14 cellular contexts compared by ENCODE assay signal in genomic region chr20:44785768-44786167, GRCh38. TPM values are rescaled to one million over a fixed set of nuclear protein-coding genes. Genes with fewer than 3 reads are reported as not detected.
DNase-seq lines count a peak whose midpoint lies in the region; ATAC-seq and TF ChIP-seq lines count a peak whose summit lies in the region.
"Had no signal": no experiment of that assay in that cellular context is flagged by ENCODE, and none has a peak within 500 bp of the region (broad histone marks: within the 10 kb centered on the region; RNA-seq: fewer than 3 reads in every experiment).

No MANE protein-coding gene starts in this region.

- peaks cover 36% of the 10 kb centered on the region for H3K27me3 Mint-ChIP-seq in CD4-positive, alpha-beta T cell

- no peak overlapping the region for H3K4me2 ChIP-seq in HCT116 (ENCODE audit: low read length)
- H3K4me2 ChIP-seq in SK-N-SH: no peak overlapping the region

- H3K4me3 ChIP-seq in HCT116 (replicated peaks in 1 of 2; ENCODE audit: low read depth in 1 of 2, low read length in 2 of 2) (no peak overlapping the region), SK-N-SH (ENCODE audit: low read depth in 2 of 2, low read length in 1 of 2) (no peak overlapping the region)

- DNase-seq in AG20443 (ENCODE audit: low spot score) (peak; percentile 27), HCT116 (ENCODE audit: low read depth, low spot score) (no peak), SK-N-SH (peak; percentile 84), iPS-NIHi11 (ENCODE audit: low spot score) (peak; percentile 85), NCI-H146 treated with DMSO at 0.1 percent for 48 hours (lab: John Stamatoyannopoulos, UW; ENCODE audit: unreplicated experiment) (no peak), SW480 (ENCODE audit: low spot score) (no peak)
- no peak for DNase-seq in CD4-positive, alpha-beta T cell
- DNase-seq: activated B cell treated with CpG ODN at 0.5 μM for 24 hours; CD8-positive, alpha-beta T cell; NCI-H146; stimulated activated CD4-positive, alpha-beta T cell treated with anti-CD3 and anti-CD28 coated beads, Interleukin-4, amount 100 ng/mL, for 24 hours had no signal

- RAD21 ChIA-PET in HCT116 (lab: Charles Lee; ENCODE audit: low non-redundant PET in 1 of 2, low total read pairs in 2 of 2, uncharacterized antibody in 2 of 2, unreplicated experiment in 2 of 2): interaction anchor here in 1 of 2 experiments (0.6 kb wide), 1 partner anchor 77 kb away, joined by 5 read pairs; no protein-coding TSS in a partner anchor

- no peak overlapping the region for H3K4me3 Mint-ChIP-seq in CD4-positive, alpha-beta T cell
- H3K4me3 Mint-ChIP-seq: activated B cell treated with CpG ODN at 0.5 μM for 24 hours; CD8-positive, alpha-beta T cell had no signal

- no peaks in the 10 kb centered on the region for H3K4me1 Mint-ChIP-seq in CD4-positive, alpha-beta T cell (ENCODE audit: low read depth)
- H3K4me1 Mint-ChIP-seq: activated B cell treated with CpG ODN at 0.5 μM for 24 hours had no signal

- no peaks in the 10 kb centered on the region for H3K36me3 Mint-ChIP-seq in CD4-positive, alpha-beta T cell (ENCODE audit: low read depth)
- H3K36me3 Mint-ChIP-seq: CD8-positive, alpha-beta T cell had no signal

- H3K27ac ChIP-seq in HCT116 (ENCODE audit: low read depth, low read length): no peak overlapping the region
- H3K27ac ChIP-seq in SK-N-SH (ENCODE audit: low read depth in 2 of 2, low read length in 1 of 2): peak overlapping the region in 1 of 2 experiments; percentile 47; a peak in 2 of 4 replicates
- H3K27ac ChIP-seq in CD4-positive, alpha-beta T cell (ENCODE audit: low read depth, low read length): no peak overlapping the region

- no CpG with 5 or more reads among the region's 1 CpG for WGBS in SK-N-SH (ENCODE audit: low lambda C conversion rate)

- H3K27me3 ChIP-seq in HCT116 (ENCODE audit: insufficient read depth, low read length) (peaks cover 51% of the 10 kb centered on the region), SK-N-SH (ENCODE audit: insufficient read depth) (no peaks in the 10 kb centered on the region)
- H3K27me3 ChIP-seq in CD4-positive, alpha-beta T cell (ENCODE audit: control insufficient read depth, insufficient read depth, low read length): peaks cover 3% of the 10 kb centered on the region

- no peaks in the 10 kb centered on the region for H3K9me2 ChIP-seq in HCT116 (ENCODE audit: insufficient read depth)
- H3K9me2 ChIP-seq in SK-N-SH: no peaks in the 10 kb centered on the region

- H3K9me3 ChIP-seq in HCT116 (ENCODE audit: control insufficient read depth in 1 of 2, insufficient read depth in 1 of 2, low read depth in 1 of 2, low read length in 2 of 2) (no peaks in the 10 kb centered on the region), SK-N-SH (no peaks in the 10 kb centered on the region)
- no peaks in the 10 kb centered on the region for H3K9me3 ChIP-seq in CD4-positive, alpha-beta T cell (ENCODE audit: control insufficient read depth, low read length)

- H3K36me3 ChIP-seq in HCT116 (ENCODE audit: control insufficient read depth in 1 of 2, insufficient read depth in 2 of 2, low read length in 2 of 2) (no peaks in the 10 kb centered on the region), SK-N-SH (replicated peaks in 1 of 2; ENCODE audit: control insufficient read depth in 1 of 2, insufficient read depth in 2 of 2, low read length in 1 of 2) (no peaks in the 10 kb centered on the region)

- peak in 1 of 2 experiments; percentile 68; a peak in 1 of 4 replicates for TF ChIP-seq EP300 in SK-N-SH (IDR thresholded peaks at IDR 0.05; ENCODE audit: borderline replicate concordance in 1 of 2, low read depth in 1 of 2, low read length in 1 of 2)

- intact Hi-C loops in HCT116 (cut with micrococcal nuclease): no loop called here
- intact Hi-C loops in CD4-positive, alpha-beta T cell (cut with DNase I, micrococcal nuclease): no loop called here

- BruUV-seq in HCT116 (replicated peaks; lab: Mats Ljungman, UMichigan): no TSS peak

- H3K4me1 ChIP-seq in HCT116 (ENCODE audit: control insufficient read depth in 1 of 2, insufficient read depth in 2 of 2, low read length in 2 of 2): no peaks in the 10 kb centered on the region
- H3K4me1 ChIP-seq in SK-N-SH (ENCODE audit: control insufficient read depth in 1 of 2, insufficient read depth in 2 of 2, low read depth in 1 of 2, low read length in 1 of 2): peaks cover 0 to 12% of the 10 kb centered on the region in 2 experiments; a peak in 1 of 4 replicates

- CTCF ChIA-PET in HCT116 (lab: Charles Lee): interaction anchor here (0.6 to 1.8 kb wide), 11 partner anchors 15 to 1901 kb away, joined by 3 to 10 read pairs (median 3); partner anchors contain the start of gene PABPC1L
- CTCF ChIA-PET in SK-N-SH (lab: Yijun Ruan, JAX): interaction anchor here (0.7 to 7.6 kb wide), 43 partner anchors 9 to 310 kb away, joined by 3 to 64 read pairs (median 5); partner anchors contain the start of genes KCNK15, RIMS4 and YWHAB
- CTCF ChIA-PET in CD4-positive, alpha-beta T cell (lab: Charles Lee): no interaction called here

- no peaks in the 10 kb centered on the region for H4K20me1 ChIP-seq in HCT116 (ENCODE audit: insufficient read depth)
- H4K20me1 ChIP-seq in SK-N-SH (ENCODE audit: insufficient read depth): no peaks in the 10 kb centered on the region

- H3K79me2 ChIP-seq in HCT116 (ENCODE audit: insufficient read depth, low read length): no peaks in the 10 kb centered on the region
- no peaks in the 10 kb centered on the region for H3K79me2 ChIP-seq in SK-N-SH (ENCODE audit: insufficient read depth)

- H3K27ac Mint-ChIP-seq in CD4-positive, alpha-beta T cell: no peak overlapping the region
- H3K27ac Mint-ChIP-seq: activated B cell treated with CpG ODN at 0.5 μM for 24 hours; CD8-positive, alpha-beta T cell had no signal

- H2AFZ ChIP-seq in HCT116 (ENCODE audit: low read depth, low read length, poor library complexity, severe bottlenecking): no peak overlapping the region
- H2AFZ ChIP-seq in SK-N-SH (ENCODE audit: low read depth): no peak overlapping the region

- no peaks in the 10 kb centered on the region for H3F3A ChIP-seq in SK-N-SH (replicated peaks; ENCODE audit: insufficient read depth)

- POLR2A ChIA-PET in HCT116 (lab: Charles Lee) (interaction anchor here (0.6 to 1.1 kb wide), 3 partner anchors 18 to 67 kb away, joined by 3 read pairs; no protein-coding TSS in a partner anchor), SK-N-SH (lab: Yijun Ruan, JAX) (interaction anchor here (0.7 to 1.6 kb wide), 4 partner anchors 20 to 81 kb away, joined by 3 to 5 read pairs (median 4); no protein-coding TSS in a partner anchor)
- POLR2A ChIA-PET in CD4-positive, alpha-beta T cell (lab: Charles Lee): no interaction called here

- H3K9ac ChIP-seq in HCT116 (ENCODE audit: low read length): no peak overlapping the region
- no peak overlapping the region for H3K9ac ChIP-seq in SK-N-SH

- no peaks in the 10 kb centered on the region for H3K9me3 Mint-ChIP-seq in CD4-positive, alpha-beta T cell
- H3K9me3 Mint-ChIP-seq: activated B cell treated with CpG ODN at 0.5 μM for 24 hours; CD8-positive, alpha-beta T cell had no signal

- no peak for TF ChIP-seq POLR2A in HCT116 (IDR thresholded peaks at IDR 0.05; ENCODE audit: borderline replicate concordance, extremely low read depth, insufficient read depth, insufficient read length)

- ATAC-seq in HCT116 (peak; percentile 69), GM21786 (IDR thresholded peaks at IDR 0.05; ENCODE audit: unreplicated experiment) (no peak)
- no peak for ATAC-seq in CD4-positive, alpha-beta T cell (ENCODE audit: poor library complexity)
- ATAC-seq: CD8-positive, alpha-beta T cell had no signal

- TF ChIP-seq CTCF in HCT116 (IDR thresholded peaks at IDR 0.05 in 2 of 3, conservative IDR thresholded peaks at IDR 0.05 in 1 of 3; ENCODE audit: borderline replicate concordance in 1 of 3, insufficient read depth in 1 of 3, low read depth in 2 of 3, low read length in 2 of 3): peak in 2 of 3 experiments; percentile 7 to 29; a peak in 1 of 6 replicates
- TF ChIP-seq CTCF in SK-N-SH (IDR thresholded peaks at IDR 0.05): peak; percentile 21; the same call in 1 of the 2 replicates
- TF ChIP-seq CTCF in CD4-positive, alpha-beta T cell (IDR thresholded peaks at IDR 0.05): no peak

- TF ChIP-seq RAD21 in HCT116 (IDR thresholded peaks at IDR 0.05; ENCODE audit: low read depth): peak; percentile 46
- peak; percentile 85 for TF ChIP-seq RAD21 in SK-N-SH (IDR thresholded peaks at IDR 0.05; ENCODE audit: low read length)

TF ChIP-seq in HCT116, 20 proteins besides CTCF, POLR2A, EP300 and RAD21:
- TF ChIP-seq JUND (IDR thresholded peaks at IDR 0.05): no peak
- TF ChIP-seq YY1 (IDR thresholded peaks at IDR 0.05; ENCODE audit: extremely low read depth, insufficient replicate concordance, low read depth, low read length): no peak

TF ChIP-seq in SK-N-SH, 30 proteins besides CTCF, POLR2A, EP300 and RAD21:
- no peak for TF ChIP-seq MEF2A (IDR thresholded peaks at IDR 0.05; ENCODE audit: borderline replicate concordance, low read depth)
- TF ChIP-seq CHD2 (IDR thresholded peaks at IDR 0.05; ENCODE audit: low read length, partially characterized antibody): peak; percentile 79
- TF ChIP-seq FOXJ3 (CRISPR knock-in tag; IDR thresholded peaks at IDR 0.05): peak; percentile 61
- TF ChIP-seq FOXM1 (IDR thresholded peaks at IDR 0.05; ENCODE audit: low read depth): no peak
- TF ChIP-seq NFIC (IDR thresholded peaks at IDR 0.05; ENCODE audit: borderline replicate concordance): peak; percentile 7; the same call in 1 of the 2 replicates
- no peak for TF ChIP-seq ELF1 (IDR thresholded peaks at IDR 0.05)
- TF ChIP-seq RCOR1 (IDR thresholded peaks at IDR 0.05; ENCODE audit: low read length): peak; percentile 69
- no peak for TF ChIP-seq SIN3A (IDR thresholded peaks at IDR 0.05; ENCODE audit: borderline replicate concordance, low read depth, low read length)
- TF ChIP-seq MXI1 (IDR thresholded peaks at IDR 0.05; ENCODE audit: low read depth, low read length): peak; percentile 53; the same call in 1 of the 2 replicates
- TF ChIP-seq SMC3 (IDR thresholded peaks at IDR 0.05; ENCODE audit: low read depth, low read length): peak; percentile 65; the same call in 1 of the 2 replicates

RNA-seq across cellular contexts. Expression of gene RIMS4, which starts 24.6 kb away (rescaled TPM):
- 0.05 TPM for total RNA-seq in HCT116 (2021; ENCODE audit: unreplicated experiment)
- not detected in 2 replicates for polyA plus RNA-seq in HCT116 (2012)
- 0.13 and 0.44 TPM in 2 replicates for polyA plus RNA-seq in SK-N-SH (2012; rRNA removed)
- polyA plus RNA-seq in SK-N-SH (2012; cell fraction: cytosol; rRNA removed): 0.23 and 0.47 TPM in 2 replicates
- 0.18 and 0.40 TPM in 2 replicates for polyA plus RNA-seq in SK-N-SH (2012; cell fraction: nucleus; rRNA removed)
- not detected for total RNA-seq in CD4-positive, alpha-beta T cell
- total RNA-seq: activated B cell treated with CpG ODN at 0.5 μM for 24 hours; CD8-positive, alpha-beta T cell; fibroblast of villous mesenchyme; liver had no signal
- polyA plus RNA-seq: liver had no signal

RNA-seq across cellular contexts. Expression of gene KCNK15, which starts 40.1 kb away (rescaled TPM):
- total RNA-seq in HCT116 (2021; ENCODE audit: unreplicated experiment): not detected
- polyA plus RNA-seq in HCT116 (2012): not detected in 2 replicates
- 0.02 and 0.10 TPM in 2 replicates for polyA plus RNA-seq in SK-N-SH (2012; rRNA removed)
- 0.01 TPM in 2 replicates for polyA plus RNA-seq in SK-N-SH (2012; cell fraction: cytosol; rRNA removed)
- polyA plus RNA-seq in SK-N-SH (2012; cell fraction: nucleus; rRNA removed): 0.05 and 0.08 TPM in 2 replicates
- not detected for total RNA-seq in CD4-positive, alpha-beta T cell
- total RNA-seq: CD8-positive, alpha-beta T cell had no signal

Comparison
In these comparisons a context has a peak if more than half of its experiments do, and no peak if none do; other contexts are left out.
1. DNase-seq: peak in AG20443 (single experiment), SK-N-SH (single experiment) and iPS-NIHi11 (single experiment); none in HCT116 (single experiment), CD4-positive, alpha-beta T cell (0 of 10), NCI-H146 treated with DMSO at 0.1 percent for 48 hours (single experiment) and SW480 (single experiment).